In the genomic region with DNA sequence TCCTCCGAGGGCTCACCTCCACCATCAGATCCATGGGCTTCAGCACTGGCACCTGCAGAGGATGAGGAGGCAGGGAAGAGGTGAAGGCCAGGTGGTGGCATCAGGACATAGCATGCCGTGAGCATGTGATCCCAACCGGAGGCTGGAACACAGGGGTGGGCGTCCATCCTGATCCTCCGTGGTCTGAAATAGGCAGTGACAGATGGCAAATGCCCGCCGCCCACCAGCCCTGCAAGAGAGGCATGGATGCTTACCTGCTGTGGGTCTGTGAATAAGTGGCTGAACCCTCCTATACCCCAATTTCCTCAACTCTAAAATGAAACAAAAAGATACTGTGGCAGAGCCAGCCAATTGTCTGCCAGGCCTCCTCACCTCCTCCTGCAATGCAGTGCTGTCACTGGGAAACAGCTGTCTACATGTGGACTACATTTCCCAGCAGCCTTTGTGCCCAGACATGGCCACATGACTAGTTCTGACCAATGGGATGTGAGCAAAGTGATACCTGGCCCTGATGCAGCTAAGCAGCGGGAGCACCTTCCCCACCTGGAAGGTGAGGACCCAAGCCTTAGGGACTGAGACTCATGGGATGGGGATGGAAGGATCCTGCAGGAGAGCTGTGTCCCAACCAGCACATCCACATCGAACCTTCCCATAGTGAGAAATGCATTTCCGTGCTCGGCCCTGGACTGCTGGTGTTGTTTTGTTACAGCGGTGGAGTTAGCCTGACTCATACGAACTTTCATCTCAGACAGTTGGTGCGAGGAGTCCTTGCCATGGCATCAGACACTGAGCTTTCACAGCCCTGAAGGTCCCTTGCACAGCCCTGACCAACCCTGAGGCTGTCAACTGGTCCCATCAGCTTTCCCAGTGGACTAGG, we compare ENCODE assay signal across 8 cellular contexts.
DNase-seq lines count a peak whose midpoint lies in the region; ATAC-seq and TF ChIP-seq lines count a peak whose summit lies in the region.

No MANE protein-coding gene starts in this region.

- H3K27me3 ChIP-seq in WERI-Rb-1 (ENCODE audit: insufficient read depth, low read depth, severe bottlenecking), result no peaks in the 10 kb centered on the region
- no peaks in the 10 kb centered on the region for H3K27me3 ChIP-seq in CD4-positive, alpha-beta T cell (ENCODE audit: control insufficient read depth, insufficient read depth, low read length)

- TF ChIP-seq CTCF in WERI-Rb-1 (IDR thresholded peaks at IDR 0.05; ENCODE audit: low read depth, low read length), result no peak
- TF ChIP-seq CTCF in CD4-positive, alpha-beta T cell (IDR thresholded peaks at IDR 0.05), result no peak

- no peaks in the 10 kb centered on the region for H3K4me1 Mint-ChIP-seq in CD4-positive, alpha-beta T cell (ENCODE audit: low read depth)

- DNase-seq in COLO829 (ENCODE audit: low spot score) (peak; percentile 58), HuH-7.5 (ENCODE audit: low spot score) (peak; percentile 64), WERI-Rb-1 (peak; percentile 58), iPS DF 19.7 (ENCODE audit: low read depth, low spot score) (peak; percentile 65), NOMO-1 treated with DMSO at 0.1 percent for 48 hours (lab: John Stamatoyannopoulos, UW; ENCODE audit: unreplicated experiment) (no peak)
- DNase-seq in CD4-positive, alpha-beta T cell, result no peak

- POLR2A ChIA-PET in CD4-positive, alpha-beta T cell (lab: Charles Lee), result no interaction called here

- H3K27ac ChIP-seq in WERI-Rb-1, result no peak overlapping the region
- no peak overlapping the region for H3K27ac ChIP-seq in CD4-positive, alpha-beta T cell (ENCODE audit: low read depth, low read length)

- H3K9me3 ChIP-seq in WERI-Rb-1 (ENCODE audit: severe bottlenecking), result no peaks in the 10 kb centered on the region
- H3K9me3 ChIP-seq in CD4-positive, alpha-beta T cell (ENCODE audit: control insufficient read depth, low read length), result no peaks in the 10 kb centered on the region

- H3K4me3 Mint-ChIP-seq in CD4-positive, alpha-beta T cell, result no peak overlapping the region

- peak; percentile 80 for ATAC-seq in GM18502 (IDR thresholded peaks at IDR 0.05; ENCODE audit: poor library complexity, unreplicated experiment)
- ATAC-seq in GM21737 (IDR thresholded peaks at IDR 0.05; ENCODE audit: unreplicated experiment), result no peak
- ATAC-seq in CD4-positive, alpha-beta T cell (ENCODE audit: poor library complexity), result no peak

- peaks cover 15% of the 10 kb centered on the region for H3K27me3 Mint-ChIP-seq in CD4-positive, alpha-beta T cell

- CTCF ChIA-PET in CD4-positive, alpha-beta T cell (lab: Charles Lee), result no interaction called here

- no peaks in the 10 kb centered on the region for H3K36me3 Mint-ChIP-seq in CD4-positive, alpha-beta T cell (ENCODE audit: low read depth)

- H3K27ac Mint-ChIP-seq in CD4-positive, alpha-beta T cell, result no peak overlapping the region

- H3K36me3 ChIP-seq in WERI-Rb-1, result peaks cover 9% of the 10 kb centered on the region

- H3K9me3 Mint-ChIP-seq in CD4-positive, alpha-beta T cell, result no peaks in the 10 kb centered on the region

- no peak overlapping the region for H3K4me3 ChIP-seq in WERI-Rb-1 (ENCODE audit: low read depth, low read length)

- intact Hi-C loops in CD4-positive, alpha-beta T cell (cut with DNase I, micrococcal nuclease), result no loop called here

Comparison
In these comparisons a context has a peak if more than half of its experiments do, and no peak if none do; other contexts are left out.
1. DNase-seq: peak in COLO829 (single experiment), HuH-7.5 (single experiment), WERI-Rb-1 (single experiment) and iPS DF 19.7 (single experiment); none in CD4-positive, alpha-beta T cell (0 of 10) and NOMO-1 treated with DMSO at 0.1 percent for 48 hours (single experiment).